In the genomic region with DNA sequence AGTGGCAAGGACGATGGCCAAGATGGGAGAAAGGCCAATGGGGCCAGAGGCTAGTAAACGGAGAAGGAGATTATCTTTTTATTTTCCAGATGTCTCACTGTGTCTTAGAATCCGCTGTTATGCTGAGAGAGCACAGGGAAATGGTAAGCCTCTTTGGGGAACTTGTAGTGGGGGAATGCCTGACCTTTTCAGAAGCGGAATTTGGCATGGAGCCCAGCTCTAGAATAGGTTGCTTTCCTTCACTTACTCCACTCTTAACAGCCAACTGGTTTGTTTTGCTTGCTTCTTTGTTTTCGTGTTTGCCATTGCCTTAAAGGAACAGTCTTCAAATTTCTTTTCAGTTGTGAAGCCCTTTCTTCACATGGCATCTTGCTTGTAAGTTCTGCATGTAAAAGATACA, we compare ENCODE assay signal across 20 cellular contexts.
DNase-seq lines count a peak whose midpoint lies in the region; ATAC-seq, FAIRE-seq and TF ChIP-seq lines count a peak whose summit lies in the region.
"Had no signal": no experiment of that assay in that cellular context is flagged by ENCODE, and none has a peak within 500 bp of the region (broad histone marks: within the 10 kb centered on the region; RNA-seq: fewer than 3 reads in every experiment).

No MANE protein-coding gene starts in this region.

- H3K9me3 Mint-ChIP-seq in mesothelial cell of epicardium = peaks cover 20% of the 10 kb centered on the region
- H3K9me3 Mint-ChIP-seq in activated naive CD4-positive, alpha-beta T cell treated with anti-CD3 and anti-CD28 coated beads, Interleukin-2, amount 50 U/mL, for 72 hours = peaks cover 0 to 8% of the 10 kb centered on the region in 2 donors
- H3K9me3 Mint-ChIP-seq: activated B cell treated with CpG ODN at 0.5 μM for 24 hours; activated naive CD4-positive, alpha-beta T cell treated with anti-CD3 and anti-CD28 coated beads, Interleukin-2, amount 50 U/mL, for 24 hours had no signal

- no peaks in the 10 kb centered on the region for H3K79me2 ChIP-seq in K562 (ENCODE audit: control insufficient read depth, insufficient read depth, low read length)

- no peak overlapping the region for H3K27ac Mint-ChIP-seq in mesothelial cell of epicardium
- H3K27ac Mint-ChIP-seq in activated naive CD4-positive, alpha-beta T cell treated with anti-CD3 and anti-CD28 coated beads, Interleukin-2, amount 50 U/mL, for 72 hours = no peak overlapping the region
- H3K27ac Mint-ChIP-seq: activated B cell treated with CpG ODN at 0.5 μM for 24 hours; activated CD8-positive, alpha-beta T cell treated with anti-CD3 and anti-CD28 coated beads, Interleukin-2, amount 10 ng/mL, durations not matched to agents 7 days and 5 days; activated naive CD4-positive, alpha-beta T cell treated with anti-CD3 and anti-CD28 coated beads, Interleukin-2, amount 50 U/mL, for 24 hours had no signal

- TF ChIP-seq CTCF in K562 (IDR thresholded peaks at IDR 0.05 in 2 of 3, conservative IDR thresholded peaks at IDR 0.05 in 1 of 3; ENCODE audit: insufficient read depth in 2 of 3, low read depth in 1 of 3, low read length in 3 of 3) = no peak
- TF ChIP-seq CTCF in BE2C (IDR thresholded peaks at IDR 0.05; ENCODE audit: low read depth, low read length) = no peak
- TF ChIP-seq CTCF in mesothelial cell of epicardium (IDR thresholded peaks at IDR 0.05; ENCODE audit: unreplicated experiment) = no peak

- no peak for FAIRE-seq in K562 (lab: Jason Lieb, UNC)
- FAIRE-seq: GM12892 had no signal

- no peaks in the 10 kb centered on the region for H3K9me1 ChIP-seq in K562 (ENCODE audit: control insufficient read depth, insufficient read depth, low read length)

- H3K36me3 Mint-ChIP-seq in mesothelial cell of epicardium = no peaks in the 10 kb centered on the region
- H3K36me3 Mint-ChIP-seq in activated naive CD4-positive, alpha-beta T cell treated with anti-CD3 and anti-CD28 coated beads, Interleukin-2, amount 50 U/mL, for 72 hours = no peaks in the 10 kb centered on the region
- H3K36me3 Mint-ChIP-seq: activated naive CD4-positive, alpha-beta T cell treated with anti-CD3 and anti-CD28 coated beads, Interleukin-2, amount 50 U/mL, for 24 hours; brain had no signal

- no peak for TF ChIP-seq POLR2A in K562 (conservative IDR thresholded peaks at IDR 0.05)

- no peak overlapping the region for H3K4me2 ChIP-seq in K562 (ENCODE audit: insufficient read depth, low read length)

- no peaks in the 10 kb centered on the region for H3K36me3 ChIP-seq in K562 (ENCODE audit: control insufficient read depth, insufficient read depth, low read length)
- no peaks in the 10 kb centered on the region for H3K36me3 ChIP-seq in mucosa of stomach (ENCODE audit: control insufficient read depth, insufficient read depth, low read length)
- no peaks in the 10 kb centered on the region for H3K36me3 ChIP-seq in BE2C
- H3K36me3 ChIP-seq: ovary, vagina had no signal

- H3K27me3 Mint-ChIP-seq in mesothelial cell of epicardium (ENCODE audit: low read depth) = no peaks in the 10 kb centered on the region
- H3K27me3 Mint-ChIP-seq: activated B cell treated with CpG ODN at 0.5 μM for 24 hours; activated naive CD4-positive, alpha-beta T cell treated with anti-CD3 and anti-CD28 coated beads, Interleukin-2, amount 50 U/mL, for 24 hours; brain had no signal

- WGBS in K562 (ENCODE audit: insufficient coverage, low coverage, missing lambda C conversion rate) = 6% methylated on average over 5 of the region's 5 CpGs

- no peak for TF ChIP-seq RAD21 in K562 (CRISPR knock-in tag; conservative IDR thresholded peaks at IDR 0.05 in 1 of 2, IDR thresholded peaks at IDR 0.05 in 1 of 2)

- TF ChIP-seq EP300 in K562 (IDR thresholded peaks at IDR 0.05; ENCODE audit: low read length) = no peak

- POLR2A ChIA-PET in K562 (lab: Yijun Ruan, JAX) = interaction anchor here (0.7 kb wide), 1 partner anchor 150 kb away, joined by 3 read pairs; no protein-coding TSS in a partner anchor

- peaks cover 10% of the 10 kb centered on the region for H3K4me1 Mint-ChIP-seq in mesothelial cell of epicardium
- H3K4me1 Mint-ChIP-seq: activated B cell treated with CpG ODN at 0.5 μM for 24 hours; activated naive CD4-positive, alpha-beta T cell treated with anti-CD3 and anti-CD28 coated beads, Interleukin-2, amount 50 U/mL, for 24 hours had no signal

- DNase-seq in COLO829 (ENCODE audit: low spot score) (peak; percentile 64), K562 (ENCODE audit: extremely low read depth in 1 of 4, low spot score in 3 of 4) (no peak), BE2C (no peak), mesothelial cell of epicardium (ENCODE audit: low spot score in 2 of 2, unreplicated experiment in 2 of 2) (no peak)
- DNase-seq in activated naive CD4-positive, alpha-beta T cell treated with anti-CD3 and anti-CD28 coated beads, Interleukin-2, amount 50 U/mL, for 72 hours (ENCODE audit: low spot score in 2 of 2) = no peak
- DNase-seq: activated B cell treated with CpG ODN at 0.5 μM for 24 hours; activated CD8-positive, alpha-beta T cell treated with anti-CD3 and anti-CD28 coated beads, Interleukin-2, amount 10 ng/mL, durations not matched to agents 7 days and 5 days; activated T-cell treated with anti-CD3 and anti-CD28 coated beads, Interleukin-2, amount 50 U/mL, for 48 hours; DMS 273 treated with DMSO at 0.1 percent for 48 hours; GF-D8; left ventricle myocardium superior; NCI-H1694; ovary; stimulated activated CD4-positive, alpha-beta T cell treated with anti-CD3 and anti-CD28 coated beads, Interleukin-2, amount 100 ng/mL, for 48 hours had no signal

- intact Hi-C loops in K562 (cut with micrococcal nuclease) = no loop called here

- CTCF ChIA-PET in K562 (lab: Yijun Ruan, JAX; ENCODE audit: low intra/inter-chr PET ratio) = no interaction called here

- H3K4me3 ChIP-seq in K562 (no peak overlapping the region), mucosa of stomach (ENCODE audit: low read length) (peak overlapping the region; percentile 39), BE2C (ENCODE audit: low read depth, low read length) (no peak overlapping the region)
- H3K4me3 ChIP-seq: ovary, vagina had no signal

- no peaks in the 10 kb centered on the region for H4K20me1 ChIP-seq in K562 (replicated peaks; ENCODE audit: control insufficient read depth, insufficient read depth, low read length)

- in situ Hi-C loops in K562 (cut with MboI) = no loop called here

- H3K9me3 ChIP-seq in K562 (replicated peaks; ENCODE audit: control insufficient read depth, insufficient read depth, low read depth, low read length) (no peaks in the 10 kb centered on the region), mucosa of stomach (ENCODE audit: control insufficient read depth, low read length) (no peaks in the 10 kb centered on the region), BE2C (no peaks in the 10 kb centered on the region)
- H3K9me3 ChIP-seq: ovary, vagina had no signal

- ATAC-seq in HG02885 (IDR thresholded peaks at IDR 0.05; ENCODE audit: poor library complexity, unreplicated experiment) = peak; percentile 64
- no peak for ATAC-seq in K562
- ATAC-seq in activated naive CD4-positive, alpha-beta T cell treated with anti-CD3 and anti-CD28 coated beads, Interleukin-2, amount 50 U/mL, for 72 hours = no peak
- ATAC-seq: activated CD8-positive, alpha-beta T cell treated with anti-CD3 and anti-CD28 coated beads, Interleukin-2, amount 10 ng/mL, durations not matched to agents 7 days and 5 days; left ventricle myocardium superior had no signal

- H2AFZ ChIP-seq in K562 (ENCODE audit: low read depth, low read length) = no peak overlapping the region

- BruUV-seq in K562 (replicated peaks; lab: Mats Ljungman, UMichigan) = no TSS peak

- H3K9ac ChIP-seq in K562 (ENCODE audit: insufficient read depth in 1 of 2, low read depth in 2 of 2, low read length in 2 of 2) = no peak overlapping the region
- peak overlapping the region; percentile 45 for H3K9ac ChIP-seq in mucosa of stomach (ENCODE audit: low read length)

- H3K4me3 Mint-ChIP-seq in mesothelial cell of epicardium = no peak overlapping the region
- H3K4me3 Mint-ChIP-seq: activated B cell treated with CpG ODN at 0.5 μM for 24 hours; activated CD8-positive, alpha-beta T cell treated with anti-CD3 and anti-CD28 coated beads, Interleukin-2, amount 10 ng/mL, durations not matched to agents 7 days and 5 days; activated naive CD4-positive, alpha-beta T cell treated with anti-CD3 and anti-CD28 coated beads, Interleukin-2, amount 50 U/mL, for 24 hours had no signal

- H3K27me3 ChIP-seq in K562 (ENCODE audit: control insufficient read depth in 2 of 2, insufficient read depth in 2 of 2, low read length in 2 of 2) (no peaks in the 10 kb centered on the region), mucosa of stomach (ENCODE audit: control insufficient read depth, insufficient read depth, low read length) (no peaks in the 10 kb centered on the region), BE2C (no peaks in the 10 kb centered on the region)
- H3K27me3 ChIP-seq: ovary, vagina had no signal

- H3K27ac ChIP-seq in K562 (ENCODE audit: extremely low read depth, low read depth, low read length) = no peak overlapping the region
- H3K27ac ChIP-seq: ovary, vagina had no signal

- H3K4me1 ChIP-seq in K562 (replicated peaks in 1 of 2; ENCODE audit: control insufficient read depth in 2 of 2, insufficient read depth in 2 of 2, low read length in 2 of 2) (no peaks in the 10 kb centered on the region), mucosa of stomach (ENCODE audit: control insufficient read depth, insufficient read depth, low read length) (no peaks in the 10 kb centered on the region), BE2C (no peaks in the 10 kb centered on the region)
- H3K4me1 ChIP-seq: vagina had no signal

TF ChIP-seq in K562, 482 proteins besides CTCF, POLR2A, EP300 and RAD21:
- TF ChIP-seq NR2C2 (CRISPR knock-in tag; IDR thresholded peaks at IDR 0.05) (no peak), NR2C2 (tag; IDR thresholded peaks at IDR 0.05) (no peak), HSF4 (CRISPR knock-in tag; IDR thresholded peaks at IDR 0.05; ENCODE audit: borderline replicate concordance) (no peak), NFIC (IDR thresholded peaks at IDR 0.05) (0 out of 2 replicates have a peak, but pooled peaks have one; percentile 15), CAMTA2 (CRISPR knock-in tag; conservative IDR thresholded peaks at IDR 0.05) (no peak)
